In genomic region chr20:52572687-52573086, GRCh38 we compare ENCODE assay signal across 25 cellular contexts.
DNase-seq lines count a peak whose midpoint lies in the region; ATAC-seq and TF ChIP-seq lines count a peak whose summit lies in the region.
"Had no signal": no experiment of that assay in that cellular context is flagged by ENCODE, and none has a peak within 500 bp of the region (broad histone marks: within the 10 kb centered on the region; RNA-seq: fewer than 3 reads in every experiment).

No MANE protein-coding gene starts in this region.

- H3K36me3 Mint-ChIP-seq in activated CD8-positive, alpha-beta memory T cell treated with anti-CD3 and anti-CD28 coated beads, Interleukin-2, amount 10 ng/mL, durations not matched to agents 7 days and 5 days = no peaks in the 10 kb centered on the region
- no peaks in the 10 kb centered on the region for H3K36me3 Mint-ChIP-seq in activated CD8-positive, alpha-beta T cell treated with anti-CD3 and anti-CD28 coated beads for 36 hours (ENCODE audit: low read depth)
- H3K36me3 Mint-ChIP-seq: natural killer cell treated with Interleukin-12 subunit alpha and Interleukin-12 subunit beta and Interleukin-15 and Interleukin-18, amount 100 ng/mL, for 72 hours had no signal

- CTCF ChIA-PET in activated CD8-positive, alpha-beta memory T cell treated with anti-CD3 and anti-CD28 coated beads, Interleukin-2, amount 10 ng/mL, durations not matched to agents 7 days and 5 days (lab: Charles Lee) = no interaction called here
- CTCF ChIA-PET in activated CD8-positive, alpha-beta T cell treated with anti-CD3 and anti-CD28 coated beads for 36 hours (lab: Charles Lee) = no interaction called here

- POLR2A ChIA-PET in activated CD8-positive, alpha-beta T cell treated with anti-CD3 and anti-CD28 coated beads for 36 hours (lab: Charles Lee) = no interaction called here

- H3K27ac Mint-ChIP-seq in activated CD8-positive, alpha-beta memory T cell treated with anti-CD3 and anti-CD28 coated beads, Interleukin-2, amount 10 ng/mL, durations not matched to agents 7 days and 5 days = no peak overlapping the region
- no peak overlapping the region for H3K27ac Mint-ChIP-seq in activated CD8-positive, alpha-beta T cell treated with anti-CD3 and anti-CD28 coated beads for 36 hours
- H3K27ac Mint-ChIP-seq: activated naive CD8-positive, alpha-beta T cell treated with anti-CD3 and anti-CD28 coated beads for 36 hours; natural killer cell treated with Interleukin-12 subunit alpha and Interleukin-12 subunit beta and Interleukin-15 and Interleukin-18, amount 100 ng/mL, for 72 hours had no signal

- intact Hi-C loops in activated CD8-positive, alpha-beta T cell treated with anti-CD3 and anti-CD28 coated beads for 36 hours (cut with micrococcal nuclease) = no loop called here

- H3K9me3 ChIP-seq in MG63 = no peaks in the 10 kb centered on the region

- H3K4me3 ChIP-seq in MG63 (no peak overlapping the region), cardiac fibroblast (replicated peaks in 1 of 2; ENCODE audit: low read depth in 2 of 2, low read length in 2 of 2) (no peak overlapping the region)
- H3K4me3 ChIP-seq: gastroesophageal sphincter, hepatocyte, tibial nerve had no signal

- peaks cover 2% of the 10 kb centered on the region for H3K9me3 Mint-ChIP-seq in activated CD8-positive, alpha-beta memory T cell treated with anti-CD3 and anti-CD28 coated beads, Interleukin-2, amount 10 ng/mL, durations not matched to agents 7 days and 5 days (ENCODE audit: low read depth)
- H3K9me3 Mint-ChIP-seq in activated CD8-positive, alpha-beta T cell treated with anti-CD3 and anti-CD28 coated beads for 36 hours = peaks cover 4% of the 10 kb centered on the region

- no peaks in the 10 kb centered on the region for H3K27me3 ChIP-seq in MG63
- H3K27me3 ChIP-seq: gastroesophageal sphincter, hepatocyte, tibial nerve had no signal

- H3K27me3 Mint-ChIP-seq in activated CD8-positive, alpha-beta memory T cell treated with anti-CD3 and anti-CD28 coated beads, Interleukin-2, amount 10 ng/mL, durations not matched to agents 7 days and 5 days = no peaks in the 10 kb centered on the region
- peaks cover 1% of the 10 kb centered on the region for H3K27me3 Mint-ChIP-seq in activated CD8-positive, alpha-beta T cell treated with anti-CD3 and anti-CD28 coated beads for 36 hours
- H3K27me3 Mint-ChIP-seq: activated naive CD8-positive, alpha-beta T cell treated with anti-CD3 and anti-CD28 coated beads for 36 hours had no signal

- ATAC-seq in activated CD8-positive, alpha-beta memory T cell treated with anti-CD3 and anti-CD28 coated beads, Interleukin-2, amount 10 ng/mL, durations not matched to agents 7 days and 5 days = no peak
- ATAC-seq in activated CD8-positive, alpha-beta T cell treated with anti-CD3 and anti-CD28 coated beads for 36 hours = no peak
- ATAC-seq: gastroesophageal sphincter; left colon; natural killer cell treated with Interleukin-12 subunit alpha and Interleukin-12 subunit beta and Interleukin-15 and Interleukin-18, amount 100 ng/mL, for 72 hours; Panc1 had no signal

- no peaks in the 10 kb centered on the region for H3K4me1 Mint-ChIP-seq in activated CD8-positive, alpha-beta memory T cell treated with anti-CD3 and anti-CD28 coated beads, Interleukin-2, amount 10 ng/mL, durations not matched to agents 7 days and 5 days
- no peaks in the 10 kb centered on the region for H3K4me1 Mint-ChIP-seq in activated CD8-positive, alpha-beta T cell treated with anti-CD3 and anti-CD28 coated beads for 36 hours (ENCODE audit: low read depth)
- H3K4me1 Mint-ChIP-seq: activated naive CD8-positive, alpha-beta T cell treated with anti-CD3 and anti-CD28 coated beads for 36 hours had no signal

- H3K36me3 ChIP-seq in MG63 = no peaks in the 10 kb centered on the region
- H3K36me3 ChIP-seq: gastroesophageal sphincter, tibial nerve had no signal

- no peak overlapping the region for H3K4me3 Mint-ChIP-seq in activated CD8-positive, alpha-beta memory T cell treated with anti-CD3 and anti-CD28 coated beads, Interleukin-2, amount 10 ng/mL, durations not matched to agents 7 days and 5 days
- H3K4me3 Mint-ChIP-seq in activated CD8-positive, alpha-beta T cell treated with anti-CD3 and anti-CD28 coated beads for 36 hours = no peak overlapping the region
- H3K4me3 Mint-ChIP-seq: activated naive CD8-positive, alpha-beta T cell treated with anti-CD3 and anti-CD28 coated beads for 36 hours; central memory CD8-positive, alpha-beta T cell; natural killer cell treated with Interleukin-12 subunit alpha and Interleukin-12 subunit beta and Interleukin-15 and Interleukin-18, amount 100 ng/mL, for 72 hours had no signal

- TF ChIP-seq CTCF in cardiac fibroblast (IDR thresholded peaks at IDR 0.05; ENCODE audit: low read depth, low read length) = no peak
- no peak for TF ChIP-seq CTCF in activated CD8-positive, alpha-beta T cell treated with anti-CD3 and anti-CD28 coated beads for 36 hours (IDR thresholded peaks at IDR 0.05)

- DNase-seq in ELR (ENCODE audit: low read depth) (peak; percentile 0), MG63 (peak; percentile 14), cardiac fibroblast (ENCODE audit: low read depth in 2 of 2) (peak; percentile 1 to 4), kidney tubule cell (ENCODE audit: low spot score) (peak; percentile 10)
- DNase-seq in activated naive CD4-positive, alpha-beta T cell treated with anti-CD3 and anti-CD28 coated beads, Interleukin-2, amount 50 U/mL, for 16 hours = no peak
- no peak for DNase-seq in activated CD8-positive, alpha-beta memory T cell treated with anti-CD3 and anti-CD28 coated beads, Interleukin-2, amount 10 ng/mL, durations not matched to agents 7 days and 5 days
- DNase-seq in activated CD8-positive, alpha-beta T cell treated with anti-CD3 and anti-CD28 coated beads for 36 hours = no peak
- DNase-seq: activated CD4-positive, alpha-beta T cell treated with anti-CD3 and anti-CD28 coated beads for 4 hours; activated CD8-positive, alpha-beta memory T cell treated with anti-CD3 and anti-CD28 coated beads for 24 hours; activated effector memory CD4-positive, alpha-beta T cell treated with anti-CD3 and anti-CD28 coated beads, Interleukin-2, amount 50 U/mL, for 16 hours; activated naive CD8-positive, alpha-beta T cell treated with anti-CD3 and anti-CD28 coated beads for 36 hours; DND-41; left colon; NCI-H1417; NCI-H2081; NCI-H526 treated with DMSO at 0.1 percent for 48 hours; occipital lobe; SIG-M5; stimulated activated CD4-positive, alpha-beta T cell treated with anti-CD3 and anti-CD28 coated beads, Interleukin-4, amount 100 ng/mL, for 24 hours had no signal

Comparison
In these comparisons a context has a peak if more than half of its experiments do, and no peak if none do; other contexts are left out.
1. DNase-seq: peak in ELR (single experiment), MG63 (single experiment), cardiac fibroblast (2 of 2) and kidney tubule cell (single experiment); none in activated naive CD4-positive, alpha-beta T cell treated with anti-CD3 and anti-CD28 coated beads, Interleukin-2, amount 50 U/mL, for 16 hours (single experiment), activated CD8-positive, alpha-beta memory T cell treated with anti-CD3 and anti-CD28 coated beads, Interleukin-2, amount 10 ng/mL, durations not matched to agents 7 days and 5 days (single experiment) and activated CD8-positive, alpha-beta T cell treated with anti-CD3 and anti-CD28 coated beads for 36 hours (single experiment).